In the genomic region with DNA sequence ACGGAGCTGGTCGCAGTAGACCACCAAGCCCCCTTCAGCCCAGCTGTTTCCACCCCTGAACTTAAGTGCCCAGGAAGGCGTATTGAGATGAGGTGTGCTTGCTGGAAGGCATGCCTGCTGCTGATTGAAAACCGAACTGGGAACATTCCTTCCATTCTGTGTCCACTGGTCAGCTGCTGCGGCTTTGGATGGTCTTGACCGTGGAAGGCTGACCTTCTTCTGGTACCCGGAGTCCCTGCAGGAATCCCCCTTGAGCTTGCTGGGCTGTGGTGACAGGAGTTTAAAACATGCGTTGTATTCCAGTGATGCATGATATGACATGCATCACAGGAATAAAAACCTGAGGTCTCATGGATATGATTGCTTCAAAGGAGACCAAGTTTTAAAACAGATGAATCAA, we compare ENCODE assay signal across 25 cellular contexts. TPM values are rescaled to one million over a fixed set of nuclear protein-coding genes. Genes with fewer than 3 reads are reported as not detected.
"Had no signal": no experiment of that assay in that cellular context is flagged by ENCODE, and none has a peak within 500 bp of the region (broad histone marks: within the 10 kb centered on the region; RNA-seq: fewer than 3 reads in every experiment).

No MANE protein-coding gene starts in this region.

- H3K27ac Mint-ChIP-seq: activated B cell treated with CpG ODN at 0.5 μM for 24 hours; activated CD4-positive, alpha-beta T cell treated with anti-CD3 and anti-CD28 coated beads for 36 hours; brain; memory B cell; progenitor cell of endocrine pancreas had no signal

- H3K27me3 Mint-ChIP-seq: activated B cell treated with CpG ODN at 0.5 μM for 24 hours; activated CD4-positive, alpha-beta T cell treated with anti-CD3 and anti-CD28 coated beads for 36 hours; memory B cell; progenitor cell of endocrine pancreas had no signal

- H3K27me3 ChIP-seq: sigmoid colon, testis, upper lobe of left lung had no signal

- H3K4me3 Mint-ChIP-seq: activated B cell treated with CpG ODN at 0.5 μM for 24 hours; activated CD4-positive, alpha-beta T cell treated with anti-CD3 and anti-CD28 coated beads for 36 hours; brain; memory B cell; neural crest cell had no signal

- H3K36me3 Mint-ChIP-seq: brain had no signal

- H3K9me3 Mint-ChIP-seq: activated B cell treated with CpG ODN at 0.5 μM for 24 hours, brain, memory B cell, neural crest cell had no signal

- FAIRE-seq: endometrium, keratinocyte had no signal

- DNase-seq: activated B cell treated with CpG ODN at 0.5 μM for 24 hours; activated CD4-positive, alpha-beta T cell treated with anti-CD3 and anti-CD28 coated beads for 36 hours; activated CD4-positive, alpha-beta T cell treated with anti-CD3 and anti-CD28 coated beads, Interleukin-2, amount 50 U/mL, for 4 hours; activated CD8-positive, alpha-beta memory T cell treated with anti-CD3 and anti-CD28 coated beads for 24 hours; activated CD8-positive, alpha-beta memory T cell treated with anti-CD3 and anti-CD28 coated beads, Interleukin-2, amount 50 U/mL, for 4 hours; activated effector memory CD4-positive, alpha-beta T cell treated with anti-CD3 and anti-CD28 coated beads, Interleukin-2, amount 50 U/mL, for 16 hours; anterior cingulate cortex; effector CD4-positive, alpha-beta T cell; foreskin fibroblast; left colon; retina; sigmoid colon; stimulated activated CD4-positive, alpha-beta T cell treated with anti-CD3 and anti-CD28 coated beads, Interleukin-2, amount 100 ng/mL, for 48 hours; stimulated activated CD8-positive, alpha-beta memory T cell treated with anti-CD3 and anti-CD28 coated beads, Interleukin-4, amount 100 ng/mL, for 48 hours; stimulated activated naive CD4-positive, alpha-beta T cell; T-helper 1 cell; testis had no signal

- H3K27ac ChIP-seq: testis had no signal

- H3K4me3 ChIP-seq: sigmoid colon, testis, upper lobe of left lung had no signal

- H3K9me3 ChIP-seq: sigmoid colon, testis, upper lobe of left lung had no signal

- ATAC-seq: activated CD4-positive, alpha-beta T cell treated with anti-CD3 and anti-CD28 coated beads for 36 hours had no signal

- H3K4me1 ChIP-seq: testis had no signal

RNA-seq across cellular contexts. Expression of gene IL21R, which starts 56.8 kb away (rescaled TPM):
- total RNA-seq: epithelial cell of proximal tubule, progenitor cell of endocrine pancreas had no signal
